In the genomic region with DNA sequence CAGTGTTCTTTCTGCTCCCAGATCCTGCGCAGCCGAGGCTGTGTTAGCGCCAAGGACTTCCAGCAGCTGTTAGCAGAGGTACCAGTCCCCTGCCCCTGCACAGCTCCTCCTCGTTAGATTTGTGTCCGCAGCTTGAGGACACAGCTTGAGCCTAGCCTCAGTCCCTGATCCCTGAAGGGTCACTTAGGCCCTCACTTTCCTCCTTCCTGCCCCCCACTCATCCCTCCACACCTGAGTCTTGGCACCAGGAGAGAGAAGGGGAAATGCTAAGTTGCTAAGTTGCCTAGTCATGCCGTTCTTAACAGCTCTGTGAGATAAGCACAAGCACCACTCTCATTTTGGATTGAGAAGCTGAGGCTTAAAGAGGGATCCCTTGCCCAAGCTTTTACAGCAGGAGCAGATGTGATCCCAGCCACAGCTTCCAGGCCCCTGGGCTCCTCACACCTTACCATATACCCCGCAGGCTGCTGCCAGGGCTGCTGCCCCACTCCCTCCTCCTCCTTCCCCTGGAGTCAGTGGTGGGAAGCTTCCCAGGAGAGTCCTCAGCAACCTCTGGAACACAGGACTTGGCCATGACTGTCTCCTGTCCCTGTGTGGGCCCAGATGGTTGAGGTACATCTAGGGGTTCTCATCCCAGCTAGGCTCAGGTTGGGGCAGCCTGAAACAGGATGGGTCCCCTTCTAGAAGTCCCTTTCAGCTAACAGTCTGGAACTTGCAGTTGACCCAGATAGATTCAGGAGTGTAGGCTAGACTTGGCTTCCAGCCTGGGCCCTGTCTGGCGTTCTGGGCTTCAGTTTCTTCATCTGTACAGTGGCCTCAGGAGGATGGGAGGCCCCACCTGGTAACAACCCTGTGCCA, we compare ENCODE assay signal across 8 cellular contexts. TPM values are rescaled to one million over a fixed set of nuclear protein-coding genes. Genes with fewer than 3 reads are reported as not detected.
DNase-seq lines count a peak whose midpoint lies in the region; ATAC-seq and TF ChIP-seq lines count a peak whose summit lies in the region.

No MANE protein-coding gene starts in this region.

- no peaks in the 10 kb centered on the region for H3K27me3 ChIP-seq in HUES64 (ENCODE audit: insufficient read depth, low read length)

- peaks cover 9% of the 10 kb centered on the region for H3K4me1 Mint-ChIP-seq in memory B cell

- H3K27me3 Mint-ChIP-seq in memory B cell = no peaks in the 10 kb centered on the region

- H3K4me3 Mint-ChIP-seq in memory B cell = peak overlapping the region; percentile 93

- H3K4me3 ChIP-seq in AG09309 (ENCODE audit: control insufficient read depth, low read depth, low read length) (peak overlapping the region; percentile 90), HUES64 (ENCODE audit: low read length) (peak overlapping the region; percentile 91), astrocyte of the spinal cord (ENCODE audit: low read depth, low read length) (peak overlapping the region; percentile 96)

- peaks cover 3% of the 10 kb centered on the region; the same call in 1 of the 2 replicates for H3K4me1 ChIP-seq in HUES64 (ENCODE audit: insufficient read depth, low read length)

- 24% methylated on average over 8 of the region's 8 CpGs for WGBS in HUES64

- no peaks in the 10 kb centered on the region for H3K9me3 Mint-ChIP-seq in memory B cell

- ATAC-seq in memory B cell (ENCODE audit: low read depth) (no peak), HG03280 (IDR thresholded peaks at IDR 0.05; ENCODE audit: unreplicated experiment) (no peak), GM21423 (IDR thresholded peaks at IDR 0.05; ENCODE audit: unreplicated experiment) (no peak), HG02610 (IDR thresholded peaks at IDR 0.05; ENCODE audit: unreplicated experiment) (no peak)

- no peak overlapping the region for H3K27ac ChIP-seq in HUES64 (ENCODE audit: low read depth, low read length)

- no peaks in the 10 kb centered on the region for H3K36me3 Mint-ChIP-seq in memory B cell

- no peaks in the 10 kb centered on the region for H3K36me3 ChIP-seq in HUES64 (ENCODE audit: insufficient read depth, low read length)

- in situ Hi-C loops in astrocyte of the spinal cord (cut with HindIII; ENCODE audit: low sequenced_read_pairs) = no loop called here

- TF ChIP-seq CTCF in AG09309 (IDR thresholded peaks at IDR 0.05; ENCODE audit: control insufficient read depth, insufficient read depth, low read depth, low read length, missing control alignments) = no peak
- no peak for TF ChIP-seq CTCF in astrocyte of the spinal cord (IDR thresholded peaks at IDR 0.05; ENCODE audit: low read depth, low read length)

- DNase-seq in AG09309 (ENCODE audit: low read depth) = no peak
- no peak for DNase-seq in astrocyte of the spinal cord (ENCODE audit: low read depth, low spot score)
- DNase-seq in memory B cell (ENCODE audit: low spot score in 2 of 2) = no peak
- DNase-seq in D341Med (ENCODE audit: low spot score) = no peak

- peak overlapping the region; percentile 95 for H3K27ac Mint-ChIP-seq in memory B cell

- H3K9me3 ChIP-seq in HUES64 (ENCODE audit: insufficient read depth, low read depth, low read length) = no peaks in the 10 kb centered on the region

- peak overlapping the region; percentile 93 for H3K9ac ChIP-seq in HUES64 (ENCODE audit: low read depth, low read length)

RNA-seq across cellular contexts. Expression of gene OGFOD2, which starts 1.0 kb away (rescaled TPM):
- 8.2 TPM for polyA plus RNA-seq in HUES64 (2013, experiment 1 of 2)
- 10.9 TPM for polyA plus RNA-seq in HUES64 (2013, experiment 2 of 2)

RNA-seq across cellular contexts. Expression of gene ARL6IP4, which starts 4.5 kb away (rescaled TPM):
- polyA plus RNA-seq in HUES64 (2013, experiment 1 of 2) = 121 TPM
- 127 TPM for polyA plus RNA-seq in HUES64 (2013, experiment 2 of 2)

RNA-seq across cellular contexts. Expression of gene ABCB9, which starts 9.8 kb away (rescaled TPM):
- 2.5 TPM for polyA plus RNA-seq in HUES64 (2013, experiment 1 of 2)
- polyA plus RNA-seq in HUES64 (2013, experiment 2 of 2) = 2.2 TPM
